11 cellular contexts compared by ENCODE assay signal in the genomic region with DNA sequence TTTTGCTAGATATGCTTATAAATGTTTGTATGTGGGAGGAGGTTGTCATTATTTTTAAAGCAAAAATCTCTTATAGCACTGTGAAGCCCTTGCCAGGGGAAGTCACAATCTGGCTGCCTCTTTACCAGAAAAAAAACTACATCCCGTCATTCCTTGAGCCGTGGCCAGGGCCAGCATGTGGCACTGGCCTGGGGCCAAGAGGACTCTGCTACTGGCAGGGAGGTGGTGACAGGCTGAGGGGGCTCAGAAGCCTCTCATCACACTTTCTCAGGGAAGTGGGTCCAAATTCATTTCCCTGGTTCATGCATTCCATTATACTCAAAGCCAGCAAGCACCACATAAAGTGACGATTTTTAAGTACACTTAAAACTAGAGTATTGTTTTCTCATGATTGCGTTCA.
DNase-seq lines count a peak whose midpoint lies in the region; ATAC-seq and TF ChIP-seq lines count a peak whose summit lies in the region.
"Had no signal": no experiment of that assay in that cellular context is flagged by ENCODE, and none has a peak within 500 bp of the region (broad histone marks: within the 10 kb centered on the region; RNA-seq: fewer than 3 reads in every experiment).

No MANE protein-coding gene starts in this region.

- no peaks in the 10 kb centered on the region for H3K27me3 ChIP-seq in colonic mucosa
- no peaks in the 10 kb centered on the region for H3K27me3 ChIP-seq in endodermal cell (ENCODE audit: control insufficient read depth, insufficient read depth, low read length, poor library complexity, severe bottlenecking)
- H3K27me3 ChIP-seq: ascending aorta, hepatocyte had no signal

- TF ChIP-seq CTCF in colonic mucosa (IDR thresholded peaks at IDR 0.05) (no peak), endodermal cell (conservative IDR thresholded peaks at IDR 0.05) (no peak)

- H3K36me3 Mint-ChIP-seq in endodermal cell (ENCODE audit: low read depth), result peaks cover 8% of the 10 kb centered on the region

- H3K36me3 ChIP-seq in colonic mucosa (no peaks in the 10 kb centered on the region), endodermal cell (ENCODE audit: control insufficient read depth, insufficient read depth, low read length) (peaks cover 2% of the 10 kb centered on the region)
- H3K36me3 ChIP-seq: ascending aorta had no signal

- H3K9ac ChIP-seq in colonic mucosa (ENCODE audit: low read depth in 2 of 2, low read length in 2 of 2) (no peak overlapping the region), endodermal cell (ENCODE audit: extremely low read depth, low read length, poor library complexity, severe bottlenecking) (no peak overlapping the region)

- H3K4me3 ChIP-seq in colonic mucosa (no peak overlapping the region), endodermal cell (ENCODE audit: low read length) (no peak overlapping the region)
- H3K4me3 ChIP-seq: ascending aorta, hepatocyte had no signal

- peaks cover 45% of the 10 kb centered on the region for H3K4me1 Mint-ChIP-seq in endodermal cell

- 96 to 100% methylated on average over 2 to 4 of the region's 4 CpGs for WGBS in endodermal cell (ENCODE audit: insufficient coverage in 1 of 2, insufficient read length in 1 of 2), 2 experiments

- ATAC-seq in GM21737 (IDR thresholded peaks at IDR 0.05; ENCODE audit: unreplicated experiment), result no peak

- intact Hi-C loops in colonic mucosa (cut with DNase I), result no loop called here

- H3K4me3 Mint-ChIP-seq in endodermal cell, result no peak overlapping the region

- DNase-seq in AG20443 (ENCODE audit: low spot score) (peak; percentile 8), LoVo (ENCODE audit: low spot score) (peak; percentile 18), colonic mucosa (peak; percentile 26), midbrain (lab: John Stamatoyannopoulos, UW) (peak; percentile 73), endodermal cell (no peak), DMS114 treated with DMSO at 0.1 percent for 48 hours (lab: John Stamatoyannopoulos, UW; ENCODE audit: unreplicated experiment) (no peak), NCI-H526 (lab: John Stamatoyannopoulos, UW) (no peak)
- DNase-seq: NCI-H1930 had no signal

- no peak overlapping the region for H3K27ac ChIP-seq in colonic mucosa
- no peak overlapping the region for H3K27ac ChIP-seq in endodermal cell (ENCODE audit: low read depth, low read length)
- H3K27ac ChIP-seq: ascending aorta, hepatocyte had no signal

- no peak overlapping the region for H3K27ac Mint-ChIP-seq in endodermal cell

- no peaks in the 10 kb centered on the region for H3K27me3 Mint-ChIP-seq in endodermal cell (ENCODE audit: insufficient read depth)

- H3K4me1 ChIP-seq in colonic mucosa, result no peaks in the 10 kb centered on the region
- H3K4me1 ChIP-seq in endodermal cell (ENCODE audit: control insufficient read depth, insufficient read depth, low read length), result peaks cover 8% of the 10 kb centered on the region

- peaks cover 11% of the 10 kb centered on the region for H3K9me3 Mint-ChIP-seq in endodermal cell

- H3K9me3 ChIP-seq in colonic mucosa (no peaks in the 10 kb centered on the region), endodermal cell (ENCODE audit: control insufficient read depth, low read length) (peaks cover 10% of the 10 kb centered on the region)
- H3K9me3 ChIP-seq: ascending aorta had no signal

Comparison
In these comparisons a context has a peak if more than half of its experiments do, and no peak if none do; other contexts are left out.
1. DNase-seq: peak in AG20443 (single experiment), LoVo (single experiment), colonic mucosa (single experiment) and midbrain (single experiment); none in endodermal cell (single experiment), DMS114 treated with DMSO at 0.1 percent for 48 hours (single experiment) and NCI-H526 (0 of 2).